Comparison of ENCODE assay signal across 1 cellular context in genomic region chr2:193584001-193584400, GRCh38.
TF ChIP-seq lines count a peak whose summit lies in the region.

No MANE protein-coding gene starts in this region.

TF ChIP-seq in GM23338, 12 proteins besides CTCF, POLR2A, EP300 and RAD21 (continued from another document):
- no peak for TF ChIP-seq ZNF462 (CRISPR knock-in tag; IDR thresholded peaks at IDR 0.05)
